Comparison of ENCODE assay signal across 1 cellular context in the genomic region with DNA sequence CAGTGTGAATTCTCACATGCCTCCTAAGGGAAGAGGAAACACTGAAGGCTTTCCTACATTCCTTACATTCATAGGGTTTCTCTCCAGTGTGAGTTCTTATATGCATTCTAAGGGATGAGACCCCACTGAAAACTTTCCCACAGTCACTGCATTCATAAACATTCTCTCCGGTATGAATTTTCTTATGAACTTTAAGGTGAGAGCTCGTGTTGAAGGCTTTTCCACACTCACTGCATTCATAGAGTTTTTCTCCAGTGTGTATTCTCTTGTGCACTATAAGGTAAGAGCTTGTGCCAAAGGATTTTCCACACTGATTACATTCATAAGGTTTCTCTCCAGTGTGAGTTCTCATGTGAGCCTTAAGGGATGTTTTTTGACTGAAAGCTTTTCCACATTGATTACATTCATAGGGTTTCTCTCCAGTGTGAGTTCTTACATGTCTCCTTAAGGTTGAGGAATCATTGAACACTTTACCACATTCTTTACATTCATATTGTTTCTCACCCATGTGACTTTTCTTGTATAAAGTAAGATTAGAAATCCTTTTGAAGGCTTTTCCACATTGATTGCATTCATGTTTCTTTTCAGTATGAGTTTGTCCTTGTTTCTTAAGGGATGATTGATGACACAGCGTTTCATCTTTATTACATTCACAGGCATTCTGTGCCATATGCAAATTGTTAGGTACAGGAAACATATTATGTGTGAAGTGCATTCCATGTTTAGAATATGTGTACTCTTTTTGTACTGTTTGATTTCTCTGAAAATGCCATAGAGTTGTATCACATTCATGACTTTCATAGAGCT.
A peak's percentile ranks its signal among the peaks of the same experiment; 100 is the strongest.
TF ChIP-seq lines count a peak whose summit lies in the region.

No MANE protein-coding gene starts in this region.

TF ChIP-seq in HepG2, 621 proteins besides CTCF, POLR2A, EP300 and RAD21:
- TF ChIP-seq MAFF (IDR thresholded peaks at IDR 0.05; ENCODE audit: low read depth, low read length) = peak; percentile 50; the same call in 1 of the 2 replicates
- TF ChIP-seq ETV6 (CRISPR knock-in tag; conservative IDR thresholded peaks at IDR 0.05) = no peak
- TF ChIP-seq, protein P1, sequence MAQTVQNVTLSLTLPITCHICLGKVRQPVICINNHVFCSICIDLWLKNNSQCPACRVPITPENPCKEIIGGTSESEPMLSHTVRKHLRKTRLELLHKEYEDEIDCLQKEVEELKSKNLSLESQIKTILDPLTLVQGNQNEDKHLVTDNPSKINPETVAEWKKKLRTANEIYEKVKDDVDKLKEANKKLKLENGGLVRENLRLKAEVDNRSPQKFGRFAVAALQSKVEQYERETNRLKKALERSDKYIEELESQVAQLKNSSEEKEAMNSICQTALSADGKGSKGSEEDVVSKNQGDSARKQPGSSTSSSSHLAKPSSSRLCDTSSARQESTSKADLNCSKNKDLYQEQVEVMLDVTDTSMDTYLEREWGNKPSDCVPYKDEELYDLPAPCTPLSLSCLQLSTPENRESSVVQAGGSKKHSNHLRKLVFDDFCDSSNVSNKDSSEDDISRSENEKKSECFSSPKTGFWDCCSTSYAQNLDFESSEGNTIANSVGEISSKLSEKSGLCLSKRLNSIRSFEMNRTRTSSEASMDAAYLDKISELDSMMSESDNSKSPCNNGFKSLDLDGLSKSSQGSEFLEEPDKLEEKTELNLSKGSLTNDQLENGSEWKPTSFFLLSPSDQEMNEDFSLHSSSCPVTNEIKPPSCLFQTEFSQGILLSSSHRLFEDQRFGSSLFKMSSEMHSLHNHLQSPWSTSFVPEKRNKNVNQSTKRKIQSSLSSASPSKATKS (CRISPR knock-in tag; IDR thresholded peaks at IDR 0.05) = no peak
- TF ChIP-seq MAFK (conservative IDR thresholded peaks at IDR 0.05 in 1 of 2, IDR thresholded peaks at IDR 0.05 in 1 of 2; ENCODE audit: low read length in 2 of 2) = peak; percentile 50 to 67; a peak in 3 of 4 replicates
- no peak for TF ChIP-seq SP140L (CRISPR knock-in tag; IDR thresholded peaks at IDR 0.05; ENCODE audit: borderline replicate concordance)
- peak; percentile 97; the same call in 1 of the 2 replicates for TF ChIP-seq ZNF274 (CRISPR knock-in tag; IDR thresholded peaks at IDR 0.05)
- TF ChIP-seq ZFAT (CRISPR knock-in tag; conservative IDR thresholded peaks at IDR 0.05) = no peak
